Comparison of ENCODE assay signal across 1 cellular context in the genomic region with DNA sequence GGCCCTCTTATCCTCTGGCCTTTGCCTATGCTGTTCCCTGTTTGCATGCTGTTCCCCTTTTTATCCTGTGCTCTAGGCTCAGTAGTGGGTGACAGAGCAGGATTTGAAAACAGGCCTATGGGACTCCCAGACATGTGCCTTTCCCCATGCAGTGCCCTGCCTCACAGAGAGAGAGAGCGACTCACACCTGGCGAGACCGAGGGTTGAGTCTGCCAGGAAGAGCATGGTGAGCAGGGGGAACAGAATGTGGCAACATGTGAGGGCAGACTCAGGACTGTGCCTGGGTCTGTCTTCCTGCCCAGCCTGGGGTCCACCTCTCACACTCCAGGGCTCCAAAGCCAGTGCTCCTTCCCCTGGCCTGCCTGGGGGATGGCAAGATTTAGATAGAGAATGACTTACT.
TF ChIP-seq lines count a peak whose summit lies in the region.

No MANE protein-coding gene starts in this region.

TF ChIP-seq in H1, 55 proteins besides CTCF, POLR2A, EP300 and RAD21:
- TF ChIP-seq POU5F1 (IDR thresholded peaks at IDR 0.05; ENCODE audit: low read depth, low read length) (no peak), SIX5 (IDR thresholded peaks at IDR 0.05; ENCODE audit: low read depth, low read length) (no peak), YY1 (IDR thresholded peaks at IDR 0.05; ENCODE audit: low read depth, low read length) (no peak), TBP (IDR thresholded peaks at IDR 0.05; ENCODE audit: low read depth, low read length) (no peak), JUND (IDR thresholded peaks at IDR 0.05; ENCODE audit: low read length) (no peak), SUZ12 (IDR thresholded peaks at IDR 0.05; ENCODE audit: low read length) (no peak), POLR2AphosphoS5 (IDR thresholded peaks at IDR 0.05; ENCODE audit: low read depth, low read length) (no peak), HDAC2 (IDR thresholded peaks at IDR 0.05; ENCODE audit: borderline replicate concordance in 1 of 2, low read depth in 2 of 2, low read length in 2 of 2) (no peak), RBBP5 (IDR thresholded peaks at IDR 0.05; ENCODE audit: borderline replicate concordance, low read depth, low read length) (no peak), NANOG (IDR thresholded peaks at IDR 0.05; ENCODE audit: insufficient read depth, low read depth, low read length, poor library complexity, severe bottlenecking) (no peak), TAF1 (IDR thresholded peaks at IDR 0.05; ENCODE audit: low read depth, low read length) (no peak), ASH2L (IDR thresholded peaks at IDR 0.05; ENCODE audit: low read length) (no peak), GABPA (IDR thresholded peaks at IDR 0.05; ENCODE audit: borderline replicate concordance, insufficient read depth, low read length) (no peak), KDM5A (IDR thresholded peaks at IDR 0.05; ENCODE audit: low read length) (no peak), RNF2 (IDR thresholded peaks at IDR 0.05; ENCODE audit: borderline replicate concordance, low read depth, low read length, missing control alignments, poor library complexity, severe bottlenecking) (no peak)
- TF ChIP-seq, protein P1, sequence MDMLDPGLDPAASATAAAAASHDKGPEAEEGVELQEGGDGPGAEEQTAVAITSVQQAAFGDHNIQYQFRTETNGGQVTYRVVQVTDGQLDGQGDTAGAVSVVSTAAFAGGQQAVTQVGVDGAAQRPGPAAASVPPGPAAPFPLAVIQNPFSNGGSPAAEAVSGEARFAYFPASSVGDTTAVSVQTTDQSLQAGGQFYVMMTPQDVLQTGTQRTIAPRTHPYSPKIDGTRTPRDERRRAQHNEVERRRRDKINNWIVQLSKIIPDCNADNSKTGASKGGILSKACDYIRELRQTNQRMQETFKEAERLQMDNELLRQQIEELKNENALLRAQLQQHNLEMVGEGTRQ (IDR thresholded peaks at IDR 0.05; ENCODE audit: low read length), result no peak
